In genomic region chr11:117178210-117179034, GRCh38 we compare ENCODE assay signal across 8 cellular contexts. TPM values are rescaled to one million over a fixed set of nuclear protein-coding genes. Genes with fewer than 3 reads are reported as not detected.
DNase-seq lines count a peak whose midpoint lies in the region; ATAC-seq and TF ChIP-seq lines count a peak whose summit lies in the region.

Gene SIDT2 (plus strand): TSS chr11:117178743. CDS start chr11:117179264, 521 bp downstream.

- no peaks in the 10 kb centered on the region for H3K9me3 ChIP-seq in mucosa of rectum (ENCODE audit: control insufficient read depth in 2 of 2, low read length in 2 of 2)

- peak within 1 kb of the TSS; percentile 86 to 99 for H3K9ac ChIP-seq in mucosa of rectum (ENCODE audit: low read depth in 1 of 2, low read length in 2 of 2)

- peak within 1 kb of the TSS; percentile 88 to 90 for H3K27ac ChIP-seq in mucosa of rectum (ENCODE audit: low read depth in 2 of 2, low read length in 2 of 2)

- peaks cover 10% of the 10 kb centered on the region in 2 donors for H3K36me3 ChIP-seq in mucosa of rectum (ENCODE audit: control insufficient read depth in 2 of 2, insufficient read depth in 2 of 2, low read length in 2 of 2)

- peak; percentile 85 for ATAC-seq in GM21619 (IDR thresholded peaks at IDR 0.05; ENCODE audit: unreplicated experiment)

- peak within 1 kb of the TSS; percentile 91 for H3K4me3 Mint-ChIP-seq in activated T-cell treated with anti-CD3 and anti-CD28 coated beads, Interleukin-2, amount 50 U/mL, for 24 hours

- H3K4me3 ChIP-seq in mucosa of rectum (ENCODE audit: low read length in 2 of 2), result peak within 1 kb of the TSS; percentile 76 to 96

- peak within 1 kb of the TSS; percentile 84 for H3K27ac Mint-ChIP-seq in activated T-cell treated with anti-CD3 and anti-CD28 coated beads, Interleukin-2, amount 50 U/mL, for 24 hours

- H3K27me3 Mint-ChIP-seq in activated T-cell treated with anti-CD3 and anti-CD28 coated beads, Interleukin-2, amount 50 U/mL, for 24 hours, result no peaks in the 10 kb centered on the region

- in situ Hi-C loops in KBM-7 (cut with MboI; ENCODE audit: low pct_unique_long_range_greater_than_20kb, low sequenced_read_pairs), result no loop called here

- peaks cover 18 to 35% of the 10 kb centered on the region in 2 donors for H3K4me1 ChIP-seq in mucosa of rectum (ENCODE audit: control insufficient read depth in 2 of 2, insufficient read depth in 2 of 2, low read length in 2 of 2)

- H3K36me3 Mint-ChIP-seq in activated T-cell treated with anti-CD3 and anti-CD28 coated beads, Interleukin-2, amount 50 U/mL, for 24 hours (ENCODE audit: low read depth), result peaks cover 19% of the 10 kb centered on the region

- peak; percentile 84 for DNase-seq in DMS153 (lab: John Stamatoyannopoulos, UW)
- DNase-seq in KBM-7, result peak; percentile 96
- DNase-seq in activated T-cell treated with anti-CD3 and anti-CD28 coated beads, Interleukin-2, amount 50 U/mL, for 24 hours, result peak; percentile 90
- DNase-seq in erythroblast (lab: John Stamatoyannopoulos, UW), result peak; percentile 89 to 93
- peak; percentile 92 for DNase-seq in stimulated activated CD8-positive, alpha-beta memory T cell treated with anti-CD3 and anti-CD28 coated beads, Interleukin-4, amount 100 ng/mL, for 48 hours

- TF ChIP-seq POLR2A in erythroblast (IDR thresholded peaks at IDR 0.05; ENCODE audit: low read length), result peak; percentile 82

- no peaks in the 10 kb centered on the region for H3K27me3 ChIP-seq in mucosa of rectum (ENCODE audit: control insufficient read depth in 2 of 2, insufficient read depth in 2 of 2, low read length in 2 of 2)

- peaks cover 35% of the 10 kb centered on the region for H3K4me1 Mint-ChIP-seq in activated T-cell treated with anti-CD3 and anti-CD28 coated beads, Interleukin-2, amount 50 U/mL, for 24 hours (ENCODE audit: low read depth)

- H3K9me3 Mint-ChIP-seq in activated T-cell treated with anti-CD3 and anti-CD28 coated beads, Interleukin-2, amount 50 U/mL, for 24 hours, result no peaks in the 10 kb centered on the region

TF ChIP-seq in PFSK-1, 5 proteins besides CTCF, POLR2A, EP300 and RAD21:
- TF ChIP-seq POLR2AphosphoS5 (IDR thresholded peaks at IDR 0.05; ENCODE audit: low read depth, low read length) (peak; percentile 75), FOXP2 (optimal IDR thresholded peaks at IDR 0.05; ENCODE audit: borderline replicate concordance, extremely low read depth, extremely low read length, insufficient read depth) (peak; percentile 99), SIN3A (IDR thresholded peaks at IDR 0.05; ENCODE audit: borderline replicate concordance, insufficient read depth, low read length) (peak; percentile 39; the same call in 1 of the 2 replicates), TAF1 (IDR thresholded peaks at IDR 0.05; ENCODE audit: borderline replicate concordance, insufficient read depth, low read length) (no peak), REST (IDR thresholded peaks at IDR 0.05; ENCODE audit: insufficient read depth in 1 of 2, low read depth in 2 of 2, low read length in 2 of 2) (no peak)
TF ChIP-seq in PFSK-1: peak in this region for 3.

RNA-seq across cellular contexts. Expression of gene SIDT2, which starts in this region (rescaled TPM):
- polyA plus RNA-seq in PFSK-1 (2012; ENCODE audit: insufficient read length, low read depth), result 12.9 TPM

Comparison
In these comparisons a context has a peak if more than half of its experiments do, and no peak if none do; other contexts are left out.
1. Peak in every context shown above with its lines: DNase-seq, ATAC-seq, H3K4me3 ChIP-seq and H3K27ac ChIP-seq.